Comparison of ENCODE assay signal across 9 cellular contexts in the genomic region with DNA sequence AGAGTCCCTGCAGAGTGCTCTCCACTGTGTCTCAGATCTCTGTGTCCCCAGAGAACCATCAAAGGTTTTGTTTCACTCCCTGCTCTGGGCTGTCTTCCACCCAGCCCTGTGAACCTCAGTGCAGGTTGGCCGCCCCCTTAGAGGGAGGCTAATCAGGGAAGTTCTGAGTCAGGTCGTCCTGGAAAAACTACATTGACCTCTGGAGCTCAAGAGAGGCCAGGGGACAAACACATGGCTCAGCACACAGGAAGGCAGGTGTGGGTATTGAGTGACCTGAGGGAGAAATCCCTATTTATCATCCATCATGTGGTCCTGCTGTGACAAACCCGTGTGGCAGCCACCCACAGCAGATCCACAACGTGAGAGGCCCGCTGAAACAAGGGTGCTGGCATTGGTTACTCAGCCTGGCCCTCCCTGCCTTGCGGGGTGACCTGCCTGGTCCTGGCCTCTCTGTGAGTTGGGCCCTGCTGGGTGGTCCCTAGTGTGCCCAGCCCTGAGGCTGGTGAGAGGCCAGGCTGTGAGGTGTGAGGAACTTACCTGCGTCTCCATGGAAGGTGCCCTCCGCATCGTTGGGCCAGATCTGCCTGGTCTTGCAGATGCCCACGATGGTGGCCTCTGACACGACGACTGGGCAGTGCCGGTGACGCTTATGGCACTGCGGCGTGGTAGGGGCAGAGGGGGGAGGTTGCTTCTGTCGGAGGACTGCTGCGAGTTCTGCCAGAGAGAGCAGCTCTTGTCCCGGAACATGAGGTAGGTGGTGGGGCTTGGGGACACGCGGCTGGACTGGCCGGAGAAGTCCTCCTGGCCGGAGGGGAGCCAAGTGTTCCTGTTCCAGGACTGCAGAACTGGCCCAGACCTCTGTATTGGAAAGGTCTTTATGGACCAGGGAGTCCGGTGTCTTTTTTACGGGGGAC. TPM values are rescaled to one million over a fixed set of nuclear protein-coding genes. Genes with fewer than 3 reads are reported as not detected.
DNase-seq lines count a peak whose midpoint lies in the region; ATAC-seq and TF ChIP-seq lines count a peak whose summit lies in the region.
"Had no signal": no experiment of that assay in that cellular context is flagged by ENCODE, and none has a peak within 500 bp of the region (broad histone marks: within the 10 kb centered on the region; RNA-seq: fewer than 3 reads in every experiment).

No MANE protein-coding gene starts in this region.

- in situ Hi-C loops in HAP-1 (cut with MboI; ENCODE audit: low sequenced_read_pairs): loop anchor here (5.0 kb wide), 1 partner anchor 98 kb away; no protein-coding TSS in a partner anchor

- peaks cover 17% of the 10 kb centered on the region for H3K36me3 Mint-ChIP-seq in endothelial cell (ENCODE audit: low read depth, unreplicated experiment)
- peaks cover 26% of the 10 kb centered on the region for H3K36me3 Mint-ChIP-seq in nephron (ENCODE audit: low read depth)

- no peak for TF ChIP-seq CTCF in endothelial cell (IDR thresholded peaks at IDR 0.05; ENCODE audit: unreplicated experiment)
- TF ChIP-seq CTCF in nephron (IDR thresholded peaks at IDR 0.05; ENCODE audit: unreplicated experiment in 3 of 3): no peak

- H3K27ac Mint-ChIP-seq in endothelial cell (ENCODE audit: unreplicated experiment) (peak overlapping the region; percentile 72), nephron (peak overlapping the region in 1 of 3 experiments; percentile 60)

- H3K4me1 Mint-ChIP-seq in endothelial cell (ENCODE audit: unreplicated experiment) (peaks cover 42% of the 10 kb centered on the region), nephron (peaks cover 33% of the 10 kb centered on the region)

- ATAC-seq in SK-N-SH treated with all-trans-retinoic acid at 6 μM for 48 hours: peak; percentile 13
- no peak for ATAC-seq in GM19452 (IDR thresholded peaks at IDR 0.05; ENCODE audit: unreplicated experiment)
- ATAC-seq in HG02798 (IDR thresholded peaks at IDR 0.05; ENCODE audit: poor library complexity, unreplicated experiment): no peak

- H3K27me3 ChIP-seq in HAP-1 (ENCODE audit: low read depth): peaks cover 10% of the 10 kb centered on the region

- peak overlapping the region; percentile 86 for H3K4me3 Mint-ChIP-seq in endothelial cell (ENCODE audit: unreplicated experiment)
- H3K4me3 Mint-ChIP-seq in nephron: peak overlapping the region; percentile 83 to 89 (median 84)

- H3K27me3 Mint-ChIP-seq in endothelial cell (ENCODE audit: unreplicated experiment) (peaks cover 11% of the 10 kb centered on the region), nephron (ENCODE audit: low read depth) (peaks cover 27% of the 10 kb centered on the region)

- DNase-seq in HAP-1 (ENCODE audit: low spot score in 2 of 2) (no peak), endothelial cell (ENCODE audit: low spot score) (no peak), Kasumi-1 (lab: John Stamatoyannopoulos, UW) (no peak), NCI-H446 (lab: John Stamatoyannopoulos, UW) (no peak)

- H3K9me3 ChIP-seq in HAP-1: peaks cover 9% of the 10 kb centered on the region

- no peaks in the 10 kb centered on the region for H3K36me3 ChIP-seq in HAP-1 (replicated peaks)

- peaks cover 3% of the 10 kb centered on the region; the same call in 1 of the 2 replicates for H3K4me1 ChIP-seq in HAP-1

- H3K4me3 ChIP-seq in HAP-1: peak overlapping the region; percentile 12; the same call in 1 of the 2 replicates

- H3K9me3 Mint-ChIP-seq in endothelial cell (ENCODE audit: unreplicated experiment) (peaks cover 13% of the 10 kb centered on the region), nephron (peaks cover 16% of the 10 kb centered on the region)

TF ChIP-seq in SK-N-SH treated with all-trans-retinoic acid at 6 μM for 48 hours, 23 proteins besides CTCF, POLR2A, EP300 and RAD21:
- TF ChIP-seq, protein P1, sequence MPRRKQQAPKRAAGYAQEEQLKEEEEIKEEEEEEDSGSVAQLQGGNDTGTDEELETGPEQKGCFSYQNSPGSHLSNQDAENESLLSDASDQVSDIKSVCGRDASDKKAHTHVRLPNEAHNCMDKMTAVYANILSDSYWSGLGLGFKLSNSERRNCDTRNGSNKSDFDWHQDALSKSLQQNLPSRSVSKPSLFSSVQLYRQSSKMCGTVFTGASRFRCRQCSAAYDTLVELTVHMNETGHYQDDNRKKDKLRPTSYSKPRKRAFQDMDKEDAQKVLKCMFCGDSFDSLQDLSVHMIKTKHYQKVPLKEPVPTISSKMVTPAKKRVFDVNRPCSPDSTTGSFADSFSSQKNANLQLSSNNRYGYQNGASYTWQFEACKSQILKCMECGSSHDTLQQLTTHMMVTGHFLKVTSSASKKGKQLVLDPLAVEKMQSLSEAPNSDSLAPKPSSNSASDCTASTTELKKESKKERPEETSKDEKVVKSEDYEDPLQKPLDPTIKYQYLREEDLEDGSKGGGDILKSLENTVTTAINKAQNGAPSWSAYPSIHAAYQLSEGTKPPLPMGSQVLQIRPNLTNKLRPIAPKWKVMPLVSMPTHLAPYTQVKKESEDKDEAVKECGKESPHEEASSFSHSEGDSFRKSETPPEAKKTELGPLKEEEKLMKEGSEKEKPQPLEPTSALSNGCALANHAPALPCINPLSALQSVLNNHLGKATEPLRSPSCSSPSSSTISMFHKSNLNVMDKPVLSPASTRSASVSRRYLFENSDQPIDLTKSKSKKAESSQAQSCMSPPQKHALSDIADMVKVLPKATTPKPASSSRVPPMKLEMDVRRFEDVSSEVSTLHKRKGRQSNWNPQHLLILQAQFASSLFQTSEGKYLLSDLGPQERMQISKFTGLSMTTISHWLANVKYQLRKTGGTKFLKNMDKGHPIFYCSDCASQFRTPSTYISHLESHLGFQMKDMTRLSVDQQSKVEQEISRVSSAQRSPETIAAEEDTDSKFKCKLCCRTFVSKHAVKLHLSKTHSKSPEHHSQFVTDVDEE (CRISPR knock-in tag; IDR thresholded peaks at IDR 0.05): no peak
TF ChIP-seq in SK-N-SH treated with all-trans-retinoic acid at 6 μM for 48 hours: peak in this region for 0.

RNA-seq across cellular contexts. Expression of a gene that starts 0.7 kb away (rescaled TPM):
- 92.6 TPM for total RNA-seq in endothelial cell (ENCODE audit: unreplicated experiment)

RNA-seq across cellular contexts. Expression of a gene that starts 34.4 kb away (rescaled TPM):
- 2.2 TPM for total RNA-seq in endothelial cell (ENCODE audit: unreplicated experiment)

RNA-seq across cellular contexts. Expression of a gene that starts 37.8 kb away (rescaled TPM):
- 1.1 TPM for total RNA-seq in endothelial cell (ENCODE audit: unreplicated experiment)
- total RNA-seq: activated CD8-positive, alpha-beta memory T cell treated with anti-CD3 and anti-CD28 coated beads for 36 hours had no signal
